Comparison of ENCODE assay signal across 28 cellular contexts in genomic region chr6:165679326-165679725, GRCh38. TPM values are rescaled to one million over a fixed set of nuclear protein-coding genes. Genes with fewer than 3 reads are reported as not detected.
DNase-seq lines count a peak whose midpoint lies in the region; ATAC-seq, FAIRE-seq and TF ChIP-seq lines count a peak whose summit lies in the region.
"Had no signal": no experiment of that assay in that cellular context is flagged by ENCODE, and none has a peak within 500 bp of the region (broad histone marks: within the 10 kb centered on the region; RNA-seq: fewer than 3 reads in every experiment).

No MANE protein-coding gene starts in this region.

- in situ Hi-C loops in HepG2 (cut with HindIII; ENCODE audit: extremely low pct_ligation_motif_present, low pct_unique_long_range_greater_than_20kb) = no loop called here

- H3K36me3 ChIP-seq in HepG2 (replicated peaks in 1 of 2; ENCODE audit: control insufficient read depth in 1 of 2, insufficient read depth in 2 of 2, low read length in 2 of 2) (no peaks in the 10 kb centered on the region), right lobe of liver (no peaks in the 10 kb centered on the region), mesendoderm (ENCODE audit: control insufficient read depth, insufficient read depth, low read length) (no peaks in the 10 kb centered on the region), smooth muscle cell (ENCODE audit: low read depth) (no peaks in the 10 kb centered on the region)
- H3K36me3 ChIP-seq: BE2C, MG63, SJCRH30 had no signal

- no peaks in the 10 kb centered on the region for H3K79me1 ChIP-seq in mesendoderm (ENCODE audit: low read length)

- no peak for TF ChIP-seq POLR2A in HepG2 (IDR thresholded peaks at IDR 0.05; ENCODE audit: insufficient read depth in 1 of 2, low read depth in 2 of 2, low read length in 2 of 2)
- no peak for TF ChIP-seq POLR2A in right lobe of liver (IDR thresholded peaks at IDR 0.05)

- no peak overlapping the region for H3K9ac ChIP-seq in HepG2 (ENCODE audit: insufficient read depth, low read depth, low read length)
- no peak overlapping the region for H3K9ac ChIP-seq in mesendoderm (ENCODE audit: low read length)
- H3K9ac ChIP-seq in smooth muscle cell (ENCODE audit: low read depth) = no peak overlapping the region

- no peak overlapping the region for H3K4me2 ChIP-seq in HepG2 (ENCODE audit: low read depth, low read length)
- H3K4me2 ChIP-seq in mesendoderm (ENCODE audit: low read length) = no peak overlapping the region
- no peak overlapping the region for H3K4me2 ChIP-seq in smooth muscle cell

- POLR2A ChIA-PET in HepG2 (lab: Yijun Ruan, JAX) = no interaction called here

- DNase-seq in HepG2 (ENCODE audit: low spot score) (no peak), right lobe of liver (no peak), iPS-NIHi7 (ENCODE audit: extremely low spot score) (peak; percentile 62), mesendoderm (peak; percentile 62), smooth muscle cell (lab: John Stamatoyannopoulos, UW; ENCODE audit: unreplicated experiment) (no peak), caudate nucleus (lab: John Stamatoyannopoulos, UW) (no peak), 8988T (no peak)
- DNase-seq in stimulated activated CD4-positive, alpha-beta T cell treated with anti-CD3 and anti-CD28 coated beads, Interleukin-4, amount 100 ng/mL, for 1 hour = no peak
- DNase-seq: ACHN, BE2C, DMS153, DND-41, HFFc6, IMR-90, KG1, MG63, NCI-H1105 treated with DMSO at 0.1 percent for 48 hours, NCI-H146, NCI-H2029, NCI-H446, NCI-H524 treated with DMSO at 0.1 percent for 48 hours, NCI-H774, SJCRH30 had no signal

- no peak overlapping the region for H2BK5ac ChIP-seq in mesendoderm (ENCODE audit: low read length)

- FAIRE-seq in HepG2 (lab: Jason Lieb, UNC) = no peak
- FAIRE-seq: GM18507, H54 had no signal

- ATAC-seq in HepG2 = peak; percentile 38; the same call in 2 of the 3 replicates
- ATAC-seq in right lobe of liver = no peak
- ATAC-seq: Right ventricle myocardium inferior had no signal

- CTCF ChIA-PET in HepG2 (lab: Yijun Ruan, JAX; ENCODE audit: low intra/inter-chr PET ratio, low total read pairs) = no interaction called here

- H3K23ac ChIP-seq in mesendoderm (ENCODE audit: low read length) = no peak overlapping the region

- H3K27ac ChIP-seq in HepG2 (ENCODE audit: extremely low read length, insufficient read depth, low read length) = no peak overlapping the region
- H3K27ac ChIP-seq in right lobe of liver = no peak overlapping the region
- no peak overlapping the region for H3K27ac ChIP-seq in mesendoderm (ENCODE audit: low read depth, low read length)
- H3K27ac ChIP-seq in smooth muscle cell (ENCODE audit: low read depth) = no peak overlapping the region
- no peak overlapping the region for H3K27ac ChIP-seq in caudate nucleus (ENCODE audit: low read depth, low read length)
- H3K27ac ChIP-seq: 22Rv1, SJCRH30 had no signal

- H3K79me2 ChIP-seq in HepG2 (ENCODE audit: insufficient read depth, low read length) = no peaks in the 10 kb centered on the region
- no peaks in the 10 kb centered on the region for H3K79me2 ChIP-seq in mesendoderm (ENCODE audit: control insufficient read depth, insufficient read depth, low read length)
- H3K79me2 ChIP-seq in smooth muscle cell (ENCODE audit: low read depth) = no peaks in the 10 kb centered on the region

- TF ChIP-seq EP300 in HepG2 (IDR thresholded peaks at IDR 0.05; ENCODE audit: low read depth in 2 of 2, low read length in 2 of 2) = no peak
- no peak for TF ChIP-seq EP300 in HepG2 (CRISPR knock-in tag; IDR thresholded peaks at IDR 0.05; ENCODE audit: borderline replicate concordance)

- H2BK120ac ChIP-seq in mesendoderm (ENCODE audit: low read depth, low read length) = no peak overlapping the region

- no peak for TF ChIP-seq RAD21 in HepG2 (CRISPR knock-in tag; IDR thresholded peaks at IDR 0.05)

- H3K9me3 ChIP-seq in HepG2 (ENCODE audit: low read length) (no peaks in the 10 kb centered on the region), right lobe of liver (no peaks in the 10 kb centered on the region), smooth muscle cell (replicated peaks; ENCODE audit: low read depth) (no peaks in the 10 kb centered on the region)
- H3K9me3 ChIP-seq: BE2C, MG63, SJCRH30 had no signal

- H2AK5ac ChIP-seq in mesendoderm (ENCODE audit: low read length) = no peak overlapping the region

- no peak overlapping the region for H2BK15ac ChIP-seq in mesendoderm (replicated peaks; ENCODE audit: low read depth)

- no peak overlapping the region for H3K4me3 ChIP-seq in HepG2 (replicated peaks in 1 of 3; ENCODE audit: insufficient read depth in 1 of 3, low read depth in 2 of 3, low read length in 3 of 3)
- no peak overlapping the region for H3K4me3 ChIP-seq in right lobe of liver
- no peak overlapping the region for H3K4me3 ChIP-seq in mesendoderm (ENCODE audit: low read length)
- H3K4me3 ChIP-seq in smooth muscle cell = no peak overlapping the region
- H3K4me3 ChIP-seq: MG63, SJCRH30 had no signal

- H4K20me1 ChIP-seq in HepG2 (ENCODE audit: insufficient read depth, low read length) (no peaks in the 10 kb centered on the region), smooth muscle cell (ENCODE audit: low read depth) (no peaks in the 10 kb centered on the region)

- H2AFZ ChIP-seq in HepG2 (ENCODE audit: low read length) = no peak overlapping the region
- H2AFZ ChIP-seq in smooth muscle cell (ENCODE audit: low read depth) = no peak overlapping the region

- H3K56ac ChIP-seq in mesendoderm (ENCODE audit: low read length) = no peak overlapping the region

- no peak overlapping the region for H3K4ac ChIP-seq in mesendoderm (ENCODE audit: low read depth, low read length)

- H3K4me1 ChIP-seq in HepG2 (ENCODE audit: insufficient read depth, low read length) (no peaks in the 10 kb centered on the region), right lobe of liver (no peaks in the 10 kb centered on the region), mesendoderm (ENCODE audit: control insufficient read depth, low read depth, low read length) (peaks cover 3% of the 10 kb centered on the region), smooth muscle cell (ENCODE audit: low read depth) (no peaks in the 10 kb centered on the region)
- H3K4me1 ChIP-seq: BE2C had no signal

- no peak overlapping the region for H4K5ac ChIP-seq in mesendoderm (ENCODE audit: low read length)

- H4K8ac ChIP-seq in mesendoderm (ENCODE audit: low read depth, low read length) = no peak overlapping the region

- no peak overlapping the region for H3K18ac ChIP-seq in mesendoderm (ENCODE audit: low read length)

- TF ChIP-seq CTCF in HepG2 (CRISPR knock-in tag; IDR thresholded peaks at IDR 0.05) (no peak), right lobe of liver (IDR thresholded peaks at IDR 0.05) (no peak), smooth muscle cell (IDR thresholded peaks at IDR 0.05; ENCODE audit: borderline replicate concordance, insufficient read depth, poor library complexity, severe bottlenecking) (no peak)

- 22% methylated on average over 10 of the region's 10 CpGs for WGBS in HepG2 (ENCODE audit: low lambda C conversion rate)
- WGBS in right lobe of liver (ENCODE audit: insufficient coverage, low coverage, low lambda C conversion rate, missing lambda C conversion rate) = 69% methylated on average over 4 of the region's 10 CpGs
- no CpG with 5 or more reads among the region's 10 CpGs for WGBS in mesendoderm (ENCODE audit: extremely low coverage, insufficient coverage, low lambda C conversion rate)
- 54% methylated on average over 10 of the region's 10 CpGs for WGBS in smooth muscle cell (ENCODE audit: low lambda C conversion rate)

- intact Hi-C loops in HepG2 (cut with micrococcal nuclease; ENCODE audit: unreplicated experiment) (no loop called here), right lobe of liver (cut with DNase I) (no loop called here)

- BruUV-seq in HepG2 (replicated peaks; lab: Mats Ljungman, UMichigan) = no TSS peak

- peaks cover 2 to 18% of the 10 kb centered on the region in 2 experiments; a peak in 3 of 5 replicates for H3K27me3 ChIP-seq in HepG2 (ENCODE audit: control insufficient read depth in 1 of 2, insufficient read depth in 2 of 2, low read length in 2 of 2)
- no peaks in the 10 kb centered on the region for H3K27me3 ChIP-seq in right lobe of liver
- no peaks in the 10 kb centered on the region for H3K27me3 ChIP-seq in mesendoderm (ENCODE audit: insufficient read depth, low read length, poor library complexity)
- H3K27me3 ChIP-seq in smooth muscle cell (ENCODE audit: low read depth) = no peaks in the 10 kb centered on the region
- H3K27me3 ChIP-seq: BE2C, MG63, SJCRH30 had no signal

- no peaks in the 10 kb centered on the region for H3F3A ChIP-seq in smooth muscle cell (ENCODE audit: low read depth)

TF ChIP-seq in HepG2, 621 proteins besides CTCF, POLR2A, EP300 and RAD21:
- TF ChIP-seq ZBTB38 (CRISPR knock-in tag; IDR thresholded peaks at IDR 0.05) (no peak), NFRKB (IDR thresholded peaks at IDR 0.05) (no peak), ZNF776 (CRISPR knock-in tag; IDR thresholded peaks at IDR 0.05) (no peak), IKZF1 (IDR thresholded peaks at IDR 0.05) (no peak)

RNA-seq across cellular contexts. Expression of gene PDE10A, which starts 16.3 kb away (rescaled TPM):
- not detected in 2 replicates for total RNA-seq in HepG2 (2016; rRNA removed; fragmentation: Illumina TruSeq; extraction: Trizol)
- not detected in 2 replicates for total RNA-seq in HepG2 (2016; cell fraction: cytosol; rRNA removed; fragmentation: Illumina TruSeq; extraction: Trizol; ENCODE audit: low read depth)
- total RNA-seq in HepG2 (2016; cell fraction: insoluble cytoplasmic fraction; rRNA removed; fragmentation: Illumina TruSeq; extraction: Trizol) = not detected in 2 replicates
- not detected in 2 replicates for total RNA-seq in HepG2 (2016; cell fraction: membrane; rRNA removed; fragmentation: Illumina TruSeq; extraction: Trizol)
- total RNA-seq in HepG2 (2016; cell fraction: nucleus; rRNA removed; fragmentation: Illumina TruSeq; extraction: Trizol) = not detected in 2 replicates
- 0.07 TPM in 1 of 2 replicates, not detected in the other for polyA plus RNA-seq in HepG2 (2011; rRNA removed)
- not detected in 2 replicates for polyA plus RNA-seq in HepG2 (2011; cell fraction: cytosol; rRNA removed)
- polyA plus RNA-seq in HepG2 (2011; cell fraction: nucleus; rRNA removed) = not detected in 2 replicates
- not detected in 2 replicates for polyA plus RNA-seq in HepG2 (2012)
- polyA plus RNA-seq in HepG2 (2016; cell fraction: cytosol; fragmentation: Illumina TruSeq; extraction: Trizol; ENCODE audit: low read depth) = not detected in 2 replicates
- polyA plus RNA-seq in HepG2 (2016; cell fraction: insoluble cytoplasmic fraction; fragmentation: Illumina TruSeq; extraction: Trizol; ENCODE audit: low read depth) = not detected in 2 replicates
- polyA plus RNA-seq in HepG2 (2016; cell fraction: membrane; fragmentation: Illumina TruSeq; extraction: Trizol; ENCODE audit: low read depth) = not detected in 2 replicates
- not detected in 2 replicates for polyA plus RNA-seq in HepG2 (2016; cell fraction: nucleus; fragmentation: Illumina TruSeq; extraction: Trizol; ENCODE audit: insufficient read depth, low read depth)
- polyA minus RNA-seq in HepG2 (2011; rRNA and poly(A)+ RNA removed; ENCODE audit: low replicate concordance) = 533 TPM in 1 of 2 replicates, not detected in the other
- 1.3 and 1.9 TPM in 2 replicates for polyA minus RNA-seq in HepG2 (2011; cell fraction: cytosol; rRNA and poly(A)+ RNA removed)
- polyA minus RNA-seq in HepG2 (2011; cell fraction: nucleus; rRNA and poly(A)+ RNA removed) = 0.37 and 1.8 TPM in 2 replicates
- 1 to 10 TPM in 1 of 6 experiments, under 1 TPM in 5; 0.48 to 1.5 (median 0.65) TPM for total RNA-seq in right lobe of liver
- polyA plus RNA-seq in mesendoderm (2013, experiment 1 of 2) = 0.94 TPM
- 0.97 TPM for polyA plus RNA-seq in mesendoderm (2013, experiment 2 of 2)
- total RNA-seq in smooth muscle cell = 5.6 and 7.1 TPM in 2 replicates
- polyA plus RNA-seq in smooth muscle cell = 0.11 and 2.0 TPM in 2 replicates
- polyA plus RNA-seq: CD14-positive monocyte had no signal

Comparison
In these comparisons a context has a peak if more than half of its experiments do, and no peak if none do; other contexts are left out.
1. DNase-seq: peak in iPS-NIHi7 (single experiment) and mesendoderm (single experiment); none in HepG2 (single experiment), right lobe of liver (0 of 3), stimulated activated CD4-positive, alpha-beta T cell treated with anti-CD3 and anti-CD28 coated beads, Interleukin-4, amount 100 ng/mL, for 1 hour (single experiment), smooth muscle cell (single experiment), caudate nucleus (0 of 61) and 8988T (single experiment).